ENCODE assay signal across 8 cellular contexts in genomic region chr15:55168350-55168974, GRCh38. TPM values are rescaled to one million over a fixed set of nuclear protein-coding genes. Genes with fewer than 3 reads are reported as not detected.
A peak's percentile ranks its signal among the peaks of the same experiment; 100 is the strongest.
DNase-seq lines count a peak whose midpoint lies in the region; ATAC-seq and TF ChIP-seq lines count a peak whose summit lies in the region.

No MANE protein-coding gene starts in this region.

- DNase-seq in HCT116 (ENCODE audit: low read depth, low spot score) (peak; percentile 81), MG63 (peak; percentile 56), SJSA1 (ENCODE audit: low read depth in 1 of 2, low spot score in 2 of 2) (peak; percentile 12 to 53), left cardiac atrium (peak; percentile 53), retinal pigment epithelial cell (ENCODE audit: low read depth) (peak; percentile 32), mesenteric fat pad (ENCODE audit: low spot score) (no peak)
- DNase-seq in activated naive CD4-positive, alpha-beta T cell treated with anti-CD3 and anti-CD28 coated beads, Interleukin-2, amount 10 ng/mL, durations not matched to agents 7 days and 5 days: peak; percentile 74

- H3K27me3 Mint-ChIP-seq in activated naive CD4-positive, alpha-beta T cell treated with anti-CD3 and anti-CD28 coated beads, Interleukin-2, amount 10 ng/mL, durations not matched to agents 7 days and 5 days: no peaks in the 10 kb centered on the region

- H3K9me3 ChIP-seq in HCT116 (ENCODE audit: control insufficient read depth in 1 of 2, insufficient read depth in 1 of 2, low read depth in 1 of 2, low read length in 2 of 2) (no peaks in the 10 kb centered on the region), MG63 (no peaks in the 10 kb centered on the region), SJSA1 (replicated peaks) (no peaks in the 10 kb centered on the region)

- H4K20me1 ChIP-seq in HCT116 (ENCODE audit: insufficient read depth): no peaks in the 10 kb centered on the region

- no TSS peak for BruUV-seq in HCT116 (replicated peaks; lab: Mats Ljungman, UMichigan)

- no peaks in the 10 kb centered on the region for H3K9me3 Mint-ChIP-seq in activated naive CD4-positive, alpha-beta T cell treated with anti-CD3 and anti-CD28 coated beads, Interleukin-2, amount 10 ng/mL, durations not matched to agents 7 days and 5 days

- H3K4me3 Mint-ChIP-seq in activated naive CD4-positive, alpha-beta T cell treated with anti-CD3 and anti-CD28 coated beads, Interleukin-2, amount 10 ng/mL, durations not matched to agents 7 days and 5 days: no peak overlapping the region

- no peak overlapping the region for H2AFZ ChIP-seq in HCT116 (ENCODE audit: low read depth, low read length, poor library complexity, severe bottlenecking)

- no peak overlapping the region for H3K4me2 ChIP-seq in HCT116 (ENCODE audit: low read length)

- peak; percentile 56 for TF ChIP-seq RAD21 in HCT116 (IDR thresholded peaks at IDR 0.05; ENCODE audit: low read depth)

- TF ChIP-seq CTCF in GM12873 (IDR thresholded peaks at IDR 0.05; ENCODE audit: insufficient read depth, low read depth, low read length, missing control alignments) (peak; percentile 88), HCT116 (IDR thresholded peaks at IDR 0.05 in 2 of 3, conservative IDR thresholded peaks at IDR 0.05 in 1 of 3; ENCODE audit: borderline replicate concordance in 1 of 3, insufficient read depth in 1 of 3, low read depth in 2 of 3, low read length in 2 of 3) (peak; percentile 37 to 90 (median 85); a peak in 5 of 6 replicates), retinal pigment epithelial cell (conservative IDR thresholded peaks at IDR 0.05; ENCODE audit: low read depth, low read length) (peak; percentile 91)

- no peak overlapping the region for H3K4me3 ChIP-seq in HCT116 (replicated peaks in 1 of 2; ENCODE audit: low read depth in 1 of 2, low read length in 2 of 2)
- no peak overlapping the region for H3K4me3 ChIP-seq in MG63
- no peak overlapping the region for H3K4me3 ChIP-seq in SJSA1
- no peak overlapping the region for H3K4me3 ChIP-seq in retinal pigment epithelial cell (ENCODE audit: low read length)

- CTCF ChIA-PET in HCT116 (lab: Charles Lee): interaction anchor here (0.6 to 1.9 kb wide), 12 partner anchors 8 to 1357 kb away, joined by 3 to 16 read pairs (median 4); partner anchors contain the start of gene RSL24D1
- CTCF ChIA-PET in activated naive CD4-positive, alpha-beta T cell treated with anti-CD3 and anti-CD28 coated beads, Interleukin-2, amount 10 ng/mL, durations not matched to agents 7 days and 5 days (lab: Charles Lee): interaction anchor here (0.6 to 1.6 kb wide), 9 partner anchors 15 to 1206 kb away, joined by 3 to 5 read pairs (median 3); no protein-coding TSS in a partner anchor

- H3K79me2 ChIP-seq in HCT116 (ENCODE audit: insufficient read depth, low read length): no peaks in the 10 kb centered on the region

- no peaks in the 10 kb centered on the region for H3K27me3 ChIP-seq in HCT116 (ENCODE audit: insufficient read depth, low read length)
- no peaks in the 10 kb centered on the region for H3K27me3 ChIP-seq in MG63
- no peaks in the 10 kb centered on the region for H3K27me3 ChIP-seq in SJSA1 (replicated peaks)

- intact Hi-C loops in HCT116 (cut with micrococcal nuclease) (loop anchor here (5.0 kb wide), 2 partner anchors 1206 to 1356 kb away; no protein-coding TSS in a partner anchor), left cardiac atrium (cut with DNase I) (loop anchor here in 1 of 2 donors (10.0 kb wide), 1 partner anchor 1204 kb away; no protein-coding TSS in a partner anchor)

- POLR2A ChIA-PET in HCT116 (lab: Charles Lee): no interaction called here

- H3K4me1 ChIP-seq in HCT116 (ENCODE audit: control insufficient read depth in 1 of 2, insufficient read depth in 2 of 2, low read length in 2 of 2) (no peaks in the 10 kb centered on the region), SJSA1 (replicated peaks) (no peaks in the 10 kb centered on the region)

- H3K27ac ChIP-seq in HCT116 (ENCODE audit: low read depth, low read length) (no peak overlapping the region), SJSA1 (no peak overlapping the region)

- H3K9ac ChIP-seq in HCT116 (ENCODE audit: low read length): no peak overlapping the region

- no peak overlapping the region for H3K27ac Mint-ChIP-seq in activated naive CD4-positive, alpha-beta T cell treated with anti-CD3 and anti-CD28 coated beads, Interleukin-2, amount 10 ng/mL, durations not matched to agents 7 days and 5 days

- H3K4me1 Mint-ChIP-seq in activated naive CD4-positive, alpha-beta T cell treated with anti-CD3 and anti-CD28 coated beads, Interleukin-2, amount 10 ng/mL, durations not matched to agents 7 days and 5 days: no peaks in the 10 kb centered on the region

- no peaks in the 10 kb centered on the region for H3K9me2 ChIP-seq in HCT116 (ENCODE audit: insufficient read depth)

- ATAC-seq in HCT116 (peak; percentile 97), left cardiac atrium (peak in 1 of 2 donors; percentile 53)

- TF ChIP-seq POLR2A in HCT116 (IDR thresholded peaks at IDR 0.05; ENCODE audit: borderline replicate concordance, extremely low read depth, insufficient read depth, insufficient read length): no peak

- H3K36me3 ChIP-seq in HCT116 (ENCODE audit: control insufficient read depth in 1 of 2, insufficient read depth in 2 of 2, low read length in 2 of 2) (no peaks in the 10 kb centered on the region), MG63 (no peaks in the 10 kb centered on the region), SJSA1 (no peaks in the 10 kb centered on the region)

- RAD21 ChIA-PET in HCT116 (lab: Charles Lee; ENCODE audit: low non-redundant PET in 1 of 2, low total read pairs in 2 of 2, uncharacterized antibody in 2 of 2, unreplicated experiment in 2 of 2): no interaction called here

- H3K36me3 Mint-ChIP-seq in activated naive CD4-positive, alpha-beta T cell treated with anti-CD3 and anti-CD28 coated beads, Interleukin-2, amount 10 ng/mL, durations not matched to agents 7 days and 5 days: no peaks in the 10 kb centered on the region

TF ChIP-seq in HCT116, 20 proteins besides CTCF, POLR2A, EP300 and RAD21 (continues in another document):
- TF ChIP-seq, protein P1, sequence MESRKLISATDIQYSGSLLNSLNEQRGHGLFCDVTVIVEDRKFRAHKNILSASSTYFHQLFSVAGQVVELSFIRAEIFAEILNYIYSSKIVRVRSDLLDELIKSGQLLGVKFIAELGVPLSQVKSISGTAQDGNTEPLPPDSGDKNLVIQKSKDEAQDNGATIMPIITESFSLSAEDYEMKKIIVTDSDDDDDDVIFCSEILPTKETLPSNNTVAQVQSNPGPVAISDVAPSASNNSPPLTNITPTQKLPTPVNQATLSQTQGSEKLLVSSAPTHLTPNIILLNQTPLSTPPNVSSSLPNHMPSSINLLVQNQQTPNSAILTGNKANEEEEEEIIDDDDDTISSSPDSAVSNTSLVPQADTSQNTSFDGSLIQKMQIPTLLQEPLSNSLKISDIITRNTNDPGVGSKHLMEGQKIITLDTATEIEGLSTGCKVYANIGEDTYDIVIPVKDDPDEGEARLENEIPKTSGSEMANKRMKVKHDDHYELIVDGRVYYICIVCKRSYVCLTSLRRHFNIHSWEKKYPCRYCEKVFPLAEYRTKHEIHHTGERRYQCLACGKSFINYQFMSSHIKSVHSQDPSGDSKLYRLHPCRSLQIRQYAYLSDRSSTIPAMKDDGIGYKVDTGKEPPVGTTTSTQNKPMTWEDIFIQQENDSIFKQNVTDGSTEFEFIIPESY (IDR thresholded peaks at IDR 0.05; ENCODE audit: extremely low read depth, insufficient replicate concordance, low read length): no peak
- TF ChIP-seq JUND (IDR thresholded peaks at IDR 0.05): no peak
- TF ChIP-seq EZH2 (IDR thresholded peaks at IDR 0.05): no peak
- TF ChIP-seq YY1 (IDR thresholded peaks at IDR 0.05; ENCODE audit: extremely low read depth, insufficient replicate concordance, low read depth, low read length): no peak
- no peak for TF ChIP-seq EZH2phosphoT487 (IDR thresholded peaks at IDR 0.05; ENCODE audit: borderline replicate concordance)
- TF ChIP-seq ZNF274 (IDR thresholded peaks at IDR 0.05; ENCODE audit: low read depth, low read length): no peak
- no peak for TF ChIP-seq SP1 (IDR thresholded peaks at IDR 0.05; ENCODE audit: low read depth)
- TF ChIP-seq TCF7L2 (IDR thresholded peaks at IDR 0.05; ENCODE audit: borderline replicate concordance, extremely low read depth, insufficient read depth, insufficient read length): no peak
- TF ChIP-seq FOSL1 (IDR thresholded peaks at IDR 0.05; ENCODE audit: low read depth): no peak
- TF ChIP-seq, protein P2, sequence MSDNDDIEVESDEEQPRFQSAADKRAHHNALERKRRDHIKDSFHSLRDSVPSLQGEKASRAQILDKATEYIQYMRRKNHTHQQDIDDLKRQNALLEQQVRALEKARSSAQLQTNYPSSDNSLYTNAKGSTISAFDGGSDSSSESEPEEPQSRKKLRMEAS (IDR thresholded peaks at IDR 0.05): no peak
- TF ChIP-seq ATF3 (IDR thresholded peaks at IDR 0.05): no peak

RNA-seq across cellular contexts. Expression of gene RSL24D1, which starts 28.3 kb away (rescaled TPM):
- total RNA-seq in HCT116 (2021; ENCODE audit: unreplicated experiment) (149 TPM), left cardiac atrium (10 to 100 TPM; 43.7 to 52.9 TPM), mesenteric fat pad (61.8 TPM)
- polyA plus RNA-seq in HCT116 (2012): 57.6 and 69.0 TPM in 2 replicates
- 173 and 262 TPM in 2 replicates for total RNA-seq in MG63 (2014; rRNA removed; shearing (Covaris generic); ENCODE audit: low replicate concordance)
- total RNA-seq in SJSA1 (2014; rRNA removed; shearing (Covaris generic)): 86.4 and 103 TPM in 2 replicates
